ENCODE assay signal across 14 cellular contexts in the genomic region with DNA sequence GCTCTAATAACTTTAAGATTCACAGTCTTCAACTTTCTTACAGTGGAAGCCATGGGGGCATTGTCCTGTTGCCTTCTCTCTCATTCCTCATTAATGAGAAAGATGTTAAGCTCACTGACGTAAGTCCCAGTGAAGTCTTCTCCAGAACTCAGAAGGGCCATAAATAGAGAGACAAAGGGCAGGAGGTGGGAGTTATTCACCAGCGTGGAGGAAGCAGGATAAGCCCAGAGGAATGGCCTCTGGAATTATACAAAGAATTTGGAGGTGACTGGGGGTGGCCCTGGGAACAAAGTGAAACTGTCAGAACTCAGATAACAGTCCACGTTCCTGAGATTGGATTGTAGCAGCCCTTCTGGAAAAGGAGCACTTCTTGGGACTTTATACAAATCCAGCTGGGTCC. TPM values are rescaled to one million over a fixed set of nuclear protein-coding genes. Genes with fewer than 3 reads are reported as not detected.
A peak's percentile ranks its signal among the peaks of the same experiment; 100 is the strongest.
DNase-seq lines count a peak whose midpoint lies in the region; ATAC-seq and TF ChIP-seq lines count a peak whose summit lies in the region.
"Had no signal": no experiment of that assay in that cellular context is flagged by ENCODE, and none has a peak within 500 bp of the region (broad histone marks: within the 10 kb centered on the region; RNA-seq: fewer than 3 reads in every experiment).

No MANE protein-coding gene starts in this region.

- no peak overlapping the region for H2BK5ac ChIP-seq in mesenchymal stem cell (ENCODE audit: low read depth, low read length, poor library complexity, severe bottlenecking)

- H3K79me1 ChIP-seq in mesenchymal stem cell (replicated peaks; ENCODE audit: low read length, poor library complexity, severe bottlenecking): peaks cover 2% of the 10 kb centered on the region

- H3K4me2 ChIP-seq in mesenchymal stem cell (ENCODE audit: low read length, poor library complexity, severe bottlenecking): no peak overlapping the region

- H3K36me3 ChIP-seq in Peyer's patch (no peaks in the 10 kb centered on the region), esophagus squamous epithelium (no peaks in the 10 kb centered on the region), mesenchymal stem cell (ENCODE audit: control insufficient read depth in 1 of 2, insufficient read depth in 2 of 2, low read depth in 1 of 2, low read length in 2 of 2) (no peaks in the 10 kb centered on the region), subcutaneous abdominal adipose tissue (ENCODE audit: control insufficient read depth in 5 of 5, insufficient read depth in 5 of 5, low read length in 5 of 5) (no peaks in the 10 kb centered on the region)
- H3K36me3 ChIP-seq: left lung had no signal

- H3K4me1 ChIP-seq in Peyer's patch (peaks cover 0 to 11% (median 0%) of the 10 kb centered on the region in 4 donors), esophagus squamous epithelium (peaks cover 0 to 63% (median 15%) of the 10 kb centered on the region in 3 donors), mesenchymal stem cell (ENCODE audit: control insufficient read depth, insufficient read depth, low read depth, low read length) (peaks cover 2% of the 10 kb centered on the region), subcutaneous abdominal adipose tissue (ENCODE audit: control insufficient read depth in 5 of 5, insufficient read depth in 5 of 5, low read length in 5 of 5) (peaks cover 0 to 15% (median 13%) of the 10 kb centered on the region in 5 donors)

- no peak overlapping the region for H3K14ac ChIP-seq in mesenchymal stem cell (ENCODE audit: low read length in 2 of 2)

- ATAC-seq in SK-N-SH treated with all-trans-retinoic acid at 6 μM for 48 hours: no peak
- ATAC-seq: left lung had no signal

- no peak overlapping the region for H3K18ac ChIP-seq in mesenchymal stem cell (ENCODE audit: low read depth in 1 of 2, low read length in 2 of 2)

- H3K9ac ChIP-seq in mesenchymal stem cell (ENCODE audit: low read length) (peak overlapping the region; percentile 5), subcutaneous abdominal adipose tissue (ENCODE audit: low read length in 5 of 5) (no peak overlapping the region)

- TF ChIP-seq POLR2A in Peyer's patch (IDR thresholded peaks at IDR 0.05) (no peak), esophagus squamous epithelium (IDR thresholded peaks at IDR 0.05) (peak in 1 of 4 donors; percentile 22)

- WGBS in esophagus squamous epithelium, 2 donors: 52 to 71% methylated on average over 3 of the region's 3 CpGs
- 27% methylated on average over 3 of the region's 3 CpGs for WGBS in mesenchymal stem cell

- H2BK15ac ChIP-seq in mesenchymal stem cell (ENCODE audit: low read depth, poor library complexity, severe bottlenecking): no peak overlapping the region

- no peak overlapping the region for H2BK120ac ChIP-seq in mesenchymal stem cell (ENCODE audit: low read depth, low read length)

- H3K4me3 ChIP-seq in Peyer's patch (no peak overlapping the region), esophagus squamous epithelium (peak overlapping the region in 1 of 4 donors; percentile 31), mesenchymal stem cell (ENCODE audit: insufficient read depth in 1 of 2, low read depth in 1 of 2, low read length in 2 of 2) (peak overlapping the region in 1 of 2 experiments; percentile 55), subcutaneous abdominal adipose tissue (ENCODE audit: low read depth in 1 of 5, low read length in 5 of 5) (peak overlapping the region in 3 of 5 donors; percentile 9 to 34 (median 21))
- H3K4me3 ChIP-seq: left lung had no signal

- no peak overlapping the region for H3K4ac ChIP-seq in mesenchymal stem cell (ENCODE audit: low read depth in 1 of 2, low read length in 2 of 2)

- H4K8ac ChIP-seq in mesenchymal stem cell (ENCODE audit: low read length): no peak overlapping the region

- DNase-seq in Peyer's patch (no peak), esophagus squamous epithelium (lab: John Stamatoyannopoulos, UW) (no peak), mesenchymal stem cell (peak; percentile 19), AG08395 (ENCODE audit: low spot score) (no peak), MV-4-11 (lab: John Stamatoyannopoulos, UW) (no peak), ecto neural progenitor cell (ENCODE audit: low spot score) (no peak)
- DNase-seq: activated naive CD4-positive, alpha-beta T cell treated with anti-CD3 and anti-CD28 coated beads, Interleukin-2, amount 50 U/mL, for 16 hours; CD4-positive, CD25-positive, alpha-beta regulatory T cell; left lung; NCI-H1436; stimulated activated CD4-positive, alpha-beta T cell treated with anti-CD3 and anti-CD28 coated beads, Interleukin-12 subunit alpha, Interleukin-12 subunit beta, amount 100 ng/mL, for 4 hours; SW 1271 had no signal

- no peak overlapping the region for H2AK5ac ChIP-seq in mesenchymal stem cell (ENCODE audit: low read length, severe bottlenecking)

- TF ChIP-seq CTCF in Peyer's patch (IDR thresholded peaks at IDR 0.05) (no peak), esophagus squamous epithelium (IDR thresholded peaks at IDR 0.05) (no peak)

- no peak overlapping the region for H2AFZ ChIP-seq in mesenchymal stem cell (ENCODE audit: low read depth, low read length)

- H3K27ac ChIP-seq in Peyer's patch (peak overlapping the region in 3 of 4 donors; percentile 14 to 78 (median 52)), esophagus squamous epithelium (peak overlapping the region; percentile 51 to 85 (median 82)), mesenchymal stem cell (ENCODE audit: low read length, poor library complexity, severe bottlenecking) (no peak overlapping the region), subcutaneous abdominal adipose tissue (ENCODE audit: low read depth, low read length) (peak overlapping the region; percentile 54)

- intact Hi-C loops in esophagus squamous epithelium (cut with DNase I): no loop called here

- no peak overlapping the region for H3K23ac ChIP-seq in mesenchymal stem cell (ENCODE audit: low read length in 2 of 2)

- H2BK12ac ChIP-seq in mesenchymal stem cell (ENCODE audit: low read length in 2 of 2): no peak overlapping the region

- no peaks in the 10 kb centered on the region for H3K27me3 ChIP-seq in Peyer's patch
- no peaks in the 10 kb centered on the region for H3K27me3 ChIP-seq in esophagus squamous epithelium
- H3K27me3 ChIP-seq in mesenchymal stem cell (ENCODE audit: control insufficient read depth in 1 of 2, insufficient read depth in 1 of 2, low read length in 2 of 2): no peaks in the 10 kb centered on the region
- no peaks in the 10 kb centered on the region for H3K27me3 ChIP-seq in subcutaneous abdominal adipose tissue (ENCODE audit: control insufficient read depth in 5 of 5, insufficient read depth in 4 of 5, low read length in 5 of 5)
- H3K27me3 ChIP-seq: left lung had no signal

- no peaks in the 10 kb centered on the region for H3K9me3 ChIP-seq in Peyer's patch
- H3K9me3 ChIP-seq in esophagus squamous epithelium: no peaks in the 10 kb centered on the region
- no peaks in the 10 kb centered on the region for H3K9me3 ChIP-seq in mesenchymal stem cell (ENCODE audit: control insufficient read depth, low read length)
- H3K9me3 ChIP-seq in subcutaneous abdominal adipose tissue (ENCODE audit: control insufficient read depth in 5 of 5, low read length in 5 of 5): no peaks in the 10 kb centered on the region
- H3K9me3 ChIP-seq: left lung had no signal

- H4K91ac ChIP-seq in mesenchymal stem cell (ENCODE audit: low read length): no peak overlapping the region

TF ChIP-seq in SK-N-SH treated with all-trans-retinoic acid at 6 μM for 48 hours, 23 proteins besides CTCF, POLR2A, EP300 and RAD21 (continues in another document):
- TF ChIP-seq ZNF565 (CRISPR knock-in tag; conservative IDR thresholded peaks at IDR 0.05; ENCODE audit: low read depth) (no peak), ESRRG (CRISPR knock-in tag; IDR thresholded peaks at IDR 0.05) (no peak), TOX (CRISPR knock-in tag; IDR thresholded peaks at IDR 0.05; ENCODE audit: borderline replicate concordance) (no peak)
- TF ChIP-seq, protein P1, sequence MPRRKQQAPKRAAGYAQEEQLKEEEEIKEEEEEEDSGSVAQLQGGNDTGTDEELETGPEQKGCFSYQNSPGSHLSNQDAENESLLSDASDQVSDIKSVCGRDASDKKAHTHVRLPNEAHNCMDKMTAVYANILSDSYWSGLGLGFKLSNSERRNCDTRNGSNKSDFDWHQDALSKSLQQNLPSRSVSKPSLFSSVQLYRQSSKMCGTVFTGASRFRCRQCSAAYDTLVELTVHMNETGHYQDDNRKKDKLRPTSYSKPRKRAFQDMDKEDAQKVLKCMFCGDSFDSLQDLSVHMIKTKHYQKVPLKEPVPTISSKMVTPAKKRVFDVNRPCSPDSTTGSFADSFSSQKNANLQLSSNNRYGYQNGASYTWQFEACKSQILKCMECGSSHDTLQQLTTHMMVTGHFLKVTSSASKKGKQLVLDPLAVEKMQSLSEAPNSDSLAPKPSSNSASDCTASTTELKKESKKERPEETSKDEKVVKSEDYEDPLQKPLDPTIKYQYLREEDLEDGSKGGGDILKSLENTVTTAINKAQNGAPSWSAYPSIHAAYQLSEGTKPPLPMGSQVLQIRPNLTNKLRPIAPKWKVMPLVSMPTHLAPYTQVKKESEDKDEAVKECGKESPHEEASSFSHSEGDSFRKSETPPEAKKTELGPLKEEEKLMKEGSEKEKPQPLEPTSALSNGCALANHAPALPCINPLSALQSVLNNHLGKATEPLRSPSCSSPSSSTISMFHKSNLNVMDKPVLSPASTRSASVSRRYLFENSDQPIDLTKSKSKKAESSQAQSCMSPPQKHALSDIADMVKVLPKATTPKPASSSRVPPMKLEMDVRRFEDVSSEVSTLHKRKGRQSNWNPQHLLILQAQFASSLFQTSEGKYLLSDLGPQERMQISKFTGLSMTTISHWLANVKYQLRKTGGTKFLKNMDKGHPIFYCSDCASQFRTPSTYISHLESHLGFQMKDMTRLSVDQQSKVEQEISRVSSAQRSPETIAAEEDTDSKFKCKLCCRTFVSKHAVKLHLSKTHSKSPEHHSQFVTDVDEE (CRISPR knock-in tag; IDR thresholded peaks at IDR 0.05): no peak
- TF ChIP-seq, protein P2, sequence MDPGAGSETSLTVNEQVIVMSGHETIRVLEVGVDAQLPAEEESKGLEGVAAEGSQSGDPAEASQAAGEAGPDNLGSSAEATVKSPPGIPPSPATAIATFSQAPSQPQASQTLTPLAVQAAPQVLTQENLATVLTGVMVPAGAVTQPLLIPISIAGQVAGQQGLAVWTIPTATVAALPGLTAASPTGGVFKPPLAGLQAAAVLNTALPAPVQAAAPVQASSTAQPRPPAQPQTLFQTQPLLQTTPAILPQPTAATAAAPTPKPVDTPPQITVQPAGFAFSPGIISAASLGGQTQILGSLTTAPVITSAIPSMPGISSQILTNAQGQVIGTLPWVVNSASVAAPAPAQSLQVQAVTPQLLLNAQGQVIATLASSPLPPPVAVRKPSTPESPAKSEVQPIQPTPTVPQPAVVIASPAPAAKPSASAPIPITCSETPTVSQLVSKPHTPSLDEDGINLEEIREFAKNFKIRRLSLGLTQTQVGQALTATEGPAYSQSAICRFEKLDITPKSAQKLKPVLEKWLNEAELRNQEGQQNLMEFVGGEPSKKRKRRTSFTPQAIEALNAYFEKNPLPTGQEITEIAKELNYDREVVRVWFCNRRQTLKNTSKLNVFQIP (CRISPR knock-in tag; IDR thresholded peaks at IDR 0.05; ENCODE audit: borderline replicate concordance, low read depth): no peak

RNA-seq across cellular contexts. Expression of a gene that starts 52.4 kb away (rescaled TPM):
- 10 to 100 TPM; 34.3 to 57.1 (median 48.7) TPM for total RNA-seq in Peyer's patch
- 100 to 1,000 TPM in 1 of 4 donors, 10 to 100 TPM in 3; 23.3 to 359 (median 72.2) TPM for total RNA-seq in esophagus squamous epithelium
- 1.4 TPM for polyA plus RNA-seq in mesenchymal stem cell (2013, experiment 1 of 2)
- polyA plus RNA-seq in mesenchymal stem cell (2013, experiment 2 of 2): 1.2 TPM

Comparison
In these comparisons a context has a peak if more than half of its experiments do, and no peak if none do; other contexts are left out.
1. H3K4me3 ChIP-seq: peak in subcutaneous abdominal adipose tissue (3 of 5); none in Peyer's patch (0 of 4).